Comparison of ENCODE assay signal across 12 cellular contexts in genomic region chr6:66865771-66866170, GRCh38.
"Had no signal": no experiment of that assay in that cellular context is flagged by ENCODE, and none has a peak within 500 bp of the region (broad histone marks: within the 10 kb centered on the region; RNA-seq: fewer than 3 reads in every experiment).

No MANE protein-coding gene starts in this region.

- DNase-seq: activated B cell treated with CpG ODN at 0.5 μM for 24 hours; activated CD4-positive, alpha-beta T cell treated with anti-CD3 and anti-CD28 coated beads, Interleukin-2, amount 10 ng/mL, durations not matched to agents 24 days and 14 days; activated naive CD4-positive, alpha-beta T cell treated with anti-CD3 and anti-CD28 coated beads, Interleukin-2, amount 10 ng/mL, durations not matched to agents 7 days and 5 days; body of pancreas; effector memory CD4-positive, alpha-beta T cell; heart left ventricle; islet precursor cell; left ventricle myocardium superior; mesendoderm; stimulated activated CD4-positive, alpha-beta T cell treated with anti-CD3 and anti-CD28 coated beads, Interleukin-4, amount 100 ng/mL, for 1 hour; stomach had no signal

- H3K36me3 ChIP-seq: heart left ventricle, stomach, thoracic aorta had no signal

- H3K27me3 ChIP-seq: body of pancreas, heart left ventricle, stomach had no signal

- H3K4me1 ChIP-seq: body of pancreas, heart left ventricle, stomach had no signal

- H3K27ac ChIP-seq: body of pancreas, heart left ventricle, stomach, thoracic aorta had no signal

- H3K9me3 ChIP-seq: body of pancreas had no signal

- H3K4me3 ChIP-seq: body of pancreas, heart left ventricle, stomach, thoracic aorta had no signal
